Comparison of ENCODE assay signal across 15 cellular contexts in the genomic region with DNA sequence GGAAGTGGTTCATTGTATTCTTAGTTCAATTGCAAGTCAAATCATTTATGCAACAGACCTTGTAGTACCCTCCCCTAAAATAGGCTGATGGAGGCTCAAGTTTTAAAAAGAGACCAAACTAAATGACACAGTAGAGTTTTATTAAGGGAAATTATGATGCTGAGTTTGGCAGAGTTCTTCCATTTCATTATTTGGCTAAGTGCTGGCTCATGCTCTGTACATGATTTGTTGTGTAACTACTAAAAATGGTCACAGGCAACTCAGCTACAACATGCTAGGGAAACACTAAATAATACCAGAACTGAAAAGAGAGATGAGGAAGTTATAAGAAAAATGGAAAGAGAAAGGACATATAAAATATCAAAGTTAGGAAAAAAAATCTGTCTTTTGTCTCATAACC.
A peak's percentile ranks its signal among the peaks of the same experiment; 100 is the strongest.
DNase-seq lines count a peak whose midpoint lies in the region; ATAC-seq, FAIRE-seq and TF ChIP-seq lines count a peak whose summit lies in the region.
"Had no signal": no experiment of that assay in that cellular context is flagged by ENCODE, and none has a peak within 500 bp of the region (broad histone marks: within the 10 kb centered on the region; RNA-seq: fewer than 3 reads in every experiment).

No MANE protein-coding gene starts in this region.

- H3K4me1 ChIP-seq in right atrium auricular region = no peaks in the 10 kb centered on the region
- no peaks in the 10 kb centered on the region for H3K4me1 ChIP-seq in kidney (ENCODE audit: control insufficient read depth in 1 of 2, insufficient read depth in 1 of 2, low read depth in 1 of 2, low read length in 2 of 2)
- peaks cover 0 to 23% (median 10%) of the 10 kb centered on the region in 4 donors for H3K4me1 ChIP-seq in sigmoid colon

- H3K27ac ChIP-seq in right atrium auricular region (no peak overlapping the region), kidney (ENCODE audit: low read depth in 2 of 2, low read length in 2 of 2) (no peak overlapping the region), sigmoid colon (peak overlapping the region in 3 of 4 donors; percentile 42 to 53 (median 47))
- H3K27ac ChIP-seq: HL-60 had no signal

- DNase-seq in Right ventricle myocardium superior (no peak), right atrium auricular region (ENCODE audit: low spot score) (no peak), kidney (no peak), sigmoid colon (no peak), ureter (ENCODE audit: low spot score) (no peak), germinal center (ENCODE audit: low spot score) (no peak), mesenteric fat pad (ENCODE audit: low spot score) (no peak)
- DNase-seq: C1 segment of cervical spinal cord; Calu3; CD4-positive, alpha-beta T cell; DMS 273 treated with DMSO at 0.1 percent for 48 hours; HCEC 1CT had no signal

- FAIRE-seq in colon (lab: Jason Lieb, UNC) (peak; percentile 31), kidney (lab: Jason Lieb, UNC) (peak; percentile 60)
- FAIRE-seq: A204.1 had no signal

- H3K36me3 ChIP-seq in right atrium auricular region = no peaks in the 10 kb centered on the region
- H3K36me3 ChIP-seq in kidney (ENCODE audit: control insufficient read depth in 1 of 2, insufficient read depth in 2 of 2, low read length in 2 of 2) = no peaks in the 10 kb centered on the region
- H3K36me3 ChIP-seq in sigmoid colon = no peaks in the 10 kb centered on the region

- TF ChIP-seq EP300 in sigmoid colon (IDR thresholded peaks at IDR 0.05) = no peak

- H3K4me3 ChIP-seq in right atrium auricular region (no peak overlapping the region), kidney (ENCODE audit: low read length in 2 of 2) (no peak overlapping the region), sigmoid colon (no peak overlapping the region)

- H3K9ac ChIP-seq in kidney (ENCODE audit: low read length in 2 of 2) = no peak overlapping the region

- no peak for TF ChIP-seq POLR2A in sigmoid colon (IDR thresholded peaks at IDR 0.05)

- H3K9me3 ChIP-seq in right atrium auricular region (no peaks in the 10 kb centered on the region), kidney (ENCODE audit: control insufficient read depth in 1 of 2, low read length in 2 of 2) (no peaks in the 10 kb centered on the region), sigmoid colon (no peaks in the 10 kb centered on the region)

- H3K27me3 ChIP-seq in right atrium auricular region = no peaks in the 10 kb centered on the region
- no peaks in the 10 kb centered on the region for H3K27me3 ChIP-seq in sigmoid colon

- intact Hi-C loops in Right ventricle myocardium superior (cut with DNase I) (no loop called here), kidney (cut with DNase I) (no loop called here), sigmoid colon (cut with DNase I) (loop anchor here (5.0 kb wide), 1 partner anchor 183 kb away; no protein-coding TSS in a partner anchor)

- no peak for TF ChIP-seq CTCF in right atrium auricular region (IDR thresholded peaks at IDR 0.05)
- no peak for TF ChIP-seq CTCF in kidney (IDR thresholded peaks at IDR 0.05; ENCODE audit: borderline replicate concordance, extremely low read depth, insufficient read depth)
- TF ChIP-seq CTCF in sigmoid colon (IDR thresholded peaks at IDR 0.05) = no peak

- peak; percentile 55 for ATAC-seq in Right ventricle myocardium superior (ENCODE audit: poor library complexity)

Comparison
In these comparisons a context has a peak if more than half of its experiments do, and no peak if none do; other contexts are left out.
1. H3K27ac ChIP-seq: peak in sigmoid colon (3 of 4); none in right atrium auricular region (0 of 2) and kidney (0 of 2).